In genomic region chr18:45805551-45805950, GRCh38 we compare ENCODE assay signal across 17 cellular contexts.
"Had no signal": no experiment of that assay in that cellular context is flagged by ENCODE, and none has a peak within 500 bp of the region (broad histone marks: within the 10 kb centered on the region; RNA-seq: fewer than 3 reads in every experiment).

No MANE protein-coding gene starts in this region.

- H3K27ac Mint-ChIP-seq: activated CD4-positive, alpha-beta T cell treated with anti-CD3 and anti-CD28 coated beads, Interleukin-2, amount 10 ng/mL, durations not matched to agents 7 days and 5 days; activated CD8-positive, alpha-beta T cell treated with anti-CD3 and anti-CD28 coated beads, Interleukin-2, amount 10 ng/mL, durations not matched to agents 7 days and 5 days; activated T-cell treated with anti-CD3 and anti-CD28 coated beads, Interleukin-2, amount 50 U/mL, for 24 hours; activated T-helper 2 cell treated with anti-CD3 and anti-CD28 coated beads, Interferon-gamma antibody, Interleukin-2, Interleukin-4, amounts not matched to agents 10 μg/mL and 5 μg/mL and 100 μg/mL, durations not matched to agents 14 hours and 24 hours and 36 hours; effector memory CD8-positive, alpha-beta T cell; stimulated activated memory B cell treated with anti-CD40 and anti-IgM and Interleukin-4, amounts not matched to agents 10 μg/mL and 1 μg/mL and 100 μg/mL, for 72 hours had no signal

- H3K4me1 ChIP-seq: sigmoid colon, testis, upper lobe of left lung had no signal

- H3K27ac ChIP-seq: cardiac muscle cell, sigmoid colon, spleen, testis, upper lobe of left lung had no signal

- H3K9ac ChIP-seq: SK-N-SH had no signal

- H3K4me3 Mint-ChIP-seq: activated CD4-positive, alpha-beta T cell treated with anti-CD3 and anti-CD28 coated beads, Interleukin-2, amount 10 ng/mL, durations not matched to agents 7 days and 5 days; activated CD8-positive, alpha-beta T cell treated with anti-CD3 and anti-CD28 coated beads, Interleukin-2, amount 10 ng/mL, durations not matched to agents 7 days and 5 days; activated T-cell treated with anti-CD3 and anti-CD28 coated beads, Interleukin-2, amount 50 U/mL, for 24 hours; effector memory CD8-positive, alpha-beta T cell; nephron; stimulated activated memory B cell treated with anti-CD40 and anti-IgM and Interleukin-4, amounts not matched to agents 10 μg/mL and 1 μg/mL and 100 μg/mL, for 72 hours had no signal

- H3K4me2 ChIP-seq: SK-N-SH had no signal

- H3K4me3 ChIP-seq: cardiac muscle cell, sigmoid colon, spleen, testis, upper lobe of left lung had no signal

- H3K27me3 ChIP-seq: cardiac muscle cell, sigmoid colon, testis, upper lobe of left lung had no signal

- H3K9me3 ChIP-seq: testis had no signal

- DNase-seq: activated CD4-positive, alpha-beta T cell treated with anti-CD3 and anti-CD28 coated beads, Interleukin-2, amount 10 ng/mL, durations not matched to agents 7 days and 5 days; activated CD8-positive, alpha-beta T cell treated with anti-CD3 and anti-CD28 coated beads, Interleukin-2, amount 10 ng/mL, durations not matched to agents 7 days and 5 days; activated naive CD4-positive, alpha-beta T cell treated with Interleukin-2 at 50 U/mL for 16 hours; activated T-cell treated with anti-CD3 and anti-CD28 coated beads, Interleukin-2, amount 50 U/mL, for 24 hours; aorta; effector memory CD8-positive, alpha-beta T cell; left cardiac atrium; sigmoid colon; SK-N-SH; spleen; stimulated activated CD4-positive, alpha-beta T cell treated with anti-CD3 and anti-CD28 coated beads, Interleukin-4, amount 100 ng/mL, for 4 hours; testis; upper lobe of left lung had no signal

- H3K36me3 ChIP-seq: cardiac muscle cell, sigmoid colon, spleen, upper lobe of left lung had no signal
